15 cellular contexts compared by ENCODE assay signal in genomic region chr19:37981785-37982475, GRCh38.
A peak's percentile ranks its signal among the peaks of the same experiment; 100 is the strongest.
DNase-seq lines count a peak whose midpoint lies in the region; ATAC-seq, FAIRE-seq and TF ChIP-seq lines count a peak whose summit lies in the region.
"Had no signal": no experiment of that assay in that cellular context is flagged by ENCODE, and none has a peak within 500 bp of the region (broad histone marks: within the 10 kb centered on the region; RNA-seq: fewer than 3 reads in every experiment).

No MANE protein-coding gene starts in this region.

- H3K27me3 ChIP-seq in OCI-LY1 (ENCODE audit: insufficient read depth, low read length): no peaks in the 10 kb centered on the region
- H3K27me3 ChIP-seq in pancreas: no peaks in the 10 kb centered on the region
- H3K27me3 ChIP-seq in Karpas-422 (ENCODE audit: low read length): no peaks in the 10 kb centered on the region

- no peak overlapping the region for H3K4me3 ChIP-seq in OCI-LY1 (ENCODE audit: low read depth, low read length, poor library complexity, severe bottlenecking)
- no peak overlapping the region for H3K4me3 ChIP-seq in epithelial cell of esophagus (ENCODE audit: low read length)
- no peak overlapping the region for H3K4me3 ChIP-seq in pancreas
- no peak overlapping the region for H3K4me3 ChIP-seq in Karpas-422 (ENCODE audit: low read length)

- H3K4me1 ChIP-seq in OCI-LY1 (ENCODE audit: insufficient read depth, low read length, severe bottlenecking) (peaks cover 97% of the 10 kb centered on the region), pancreas (peaks cover 6 to 17% (median 8%) of the 10 kb centered on the region in 3 donors), Karpas-422 (ENCODE audit: low read length) (peaks cover 86% of the 10 kb centered on the region)

- no peak for TF ChIP-seq CTCF in C4-2B (conservative IDR thresholded peaks at IDR 0.05)
- TF ChIP-seq CTCF in OCI-LY1 (IDR thresholded peaks at IDR 0.05; ENCODE audit: low read length): no peak
- TF ChIP-seq CTCF in epithelial cell of esophagus (IDR thresholded peaks at IDR 0.05; ENCODE audit: insufficient read depth, low read depth, low read length, missing control alignments): no peak
- TF ChIP-seq CTCF in pancreas (IDR thresholded peaks at IDR 0.05): no peak

- H3K9me3 ChIP-seq in OCI-LY1 (ENCODE audit: low read length) (no peaks in the 10 kb centered on the region), pancreas (no peaks in the 10 kb centered on the region), Karpas-422 (ENCODE audit: low read length) (no peaks in the 10 kb centered on the region)

- H4K20me1 ChIP-seq in OCI-LY1 (ENCODE audit: insufficient read depth, low read length) (no peaks in the 10 kb centered on the region), Karpas-422 (ENCODE audit: insufficient read depth, low read depth, low read length) (no peaks in the 10 kb centered on the region)

- WGBS in pancreas, 2 donors: 41% methylated on average over 13 of the region's 13 CpGs

- H3K9ac ChIP-seq in OCI-LY1 (ENCODE audit: low read length): no peak overlapping the region
- H3K9ac ChIP-seq in Karpas-422 (ENCODE audit: low read length): no peak overlapping the region

- ATAC-seq in pancreas (peak; percentile 70 to 84 (median 76)), GM21360 (IDR thresholded peaks at IDR 0.05; ENCODE audit: unreplicated experiment) (no peak), GM18867 (IDR thresholded peaks at IDR 0.05; ENCODE audit: unreplicated experiment) (no peak)
- ATAC-seq: T-helper 17 cell had no signal

- H2AFZ ChIP-seq in OCI-LY1 (ENCODE audit: low read length) (no peak overlapping the region), Karpas-422 (ENCODE audit: low read length) (no peak overlapping the region)

- peaks cover 14% of the 10 kb centered on the region for H3F3A ChIP-seq in OCI-LY1 (ENCODE audit: insufficient read depth, low read length)

- H3K27ac ChIP-seq in C4-2B: peak overlapping the region; percentile 54
- H3K27ac ChIP-seq in OCI-LY1 (ENCODE audit: low read depth, low read length, poor library complexity, severe bottlenecking): peak overlapping the region; percentile 97
- H3K27ac ChIP-seq in pancreas: peak overlapping the region in 1 of 4 donors; percentile 30
- no peak overlapping the region for H3K27ac ChIP-seq in Karpas-422 (ENCODE audit: low read length)

- H3K9me2 ChIP-seq in OCI-LY1 (ENCODE audit: low read depth, low read length) (no peaks in the 10 kb centered on the region), Karpas-422 (replicated peaks; ENCODE audit: insufficient read depth, low read length) (no peaks in the 10 kb centered on the region)

- H3K4me2 ChIP-seq in OCI-LY1 (ENCODE audit: low read length) (no peak overlapping the region), Karpas-422 (ENCODE audit: low read depth, low read length, poor library complexity, severe bottlenecking) (no peak overlapping the region)

- FAIRE-seq in pancreas (lab: Jason Lieb, UNC): no peak
- FAIRE-seq: colon had no signal

- intact Hi-C loops in pancreas (cut with DNase I): no loop called here

- H3K79me2 ChIP-seq in OCI-LY1 (ENCODE audit: insufficient read depth, low read length) (0 out of 2 replicates have a peak, but pooled peaks cover 7% of the 10 kb centered on the region), Karpas-422 (ENCODE audit: low read length) (peaks cover 99% of the 10 kb centered on the region)

- DNase-seq in epithelial cell of esophagus (ENCODE audit: low read depth): peak; percentile 55
- DNase-seq in pancreas: peak in 2 of 6 donors; percentile 27 to 44
- DNase-seq in Karpas-422: no peak
- no peak for DNase-seq in NCI-H2227 (lab: John Stamatoyannopoulos, UW; ENCODE audit: unreplicated experiment)
- DNase-seq: activated CD4-positive, alpha-beta T cell treated with anti-CD3 and anti-CD28 coated beads, Interleukin-2, amount 50 U/mL, for 1 hour; MV-4-11; NCI-H226; nucleus accumbens; OCI-M1; T-helper 17 cell had no signal

- H3K36me3 ChIP-seq in OCI-LY1 (ENCODE audit: insufficient read depth, low read length) (no peaks in the 10 kb centered on the region), pancreas (no peaks in the 10 kb centered on the region), Karpas-422 (ENCODE audit: insufficient read depth, low read length) (no peaks in the 10 kb centered on the region)

Comparison
In these comparisons a context has a peak if more than half of its experiments do, and no peak if none do; other contexts are left out.
1. ATAC-seq: peak in pancreas (4 of 4); none in GM21360 (single experiment) and GM18867 (single experiment).